ENCODE assay signal across 21 cellular contexts in genomic region chr1:45908613-45909140, GRCh38.
"Had no signal": no experiment of that assay in that cellular context is flagged by ENCODE, and none has a peak within 500 bp of the region (broad histone marks: within the 10 kb centered on the region; RNA-seq: fewer than 3 reads in every experiment).

No MANE protein-coding gene starts in this region.

- H3K27me3 ChIP-seq: brain microvascular endothelial cell, suprapubic skin, transverse colon, uterus had no signal

- H3K4me1 ChIP-seq: uterus had no signal

- H3K4me3 Mint-ChIP-seq: activated CD4-positive, alpha-beta memory T cell treated with anti-CD3 and anti-CD28 coated beads for 36 hours; activated CD8-positive, alpha-beta memory T cell treated with anti-CD3 and anti-CD28 coated beads, Interleukin-2, amount 10 ng/mL, durations not matched to agents 7 days and 5 days; activated naive CD8-positive, alpha-beta T cell treated with anti-CD3 and anti-CD28 coated beads, Interleukin-2, amount 10 ng/mL, durations not matched to agents 7 days and 5 days; activated T-helper 17 cell treated with anti-CD3 and anti-CD28 coated beads, Interleukin-2, amount 50 U/mL, for 72 hours; naive thymus-derived CD8-positive, alpha-beta T cell; stimulated activated naive CD8-positive, alpha-beta T cell treated with anti-CD3 and anti-CD28 coated beads, Interleukin-15, Interleukin-2, amounts not matched to agents 100 ng/mL and 50 ng/mL, for 24 hours; T-helper 2 cell treated with Interferon-gamma antibody and Interleukin-4, amounts not matched to agents 5 μg/mL and 100 μg/mL, for 36 hours had no signal

- H3K36me3 Mint-ChIP-seq: activated CD4-positive, alpha-beta memory T cell treated with anti-CD3 and anti-CD28 coated beads for 36 hours; activated CD8-positive, alpha-beta memory T cell treated with anti-CD3 and anti-CD28 coated beads, Interleukin-2, amount 10 ng/mL, durations not matched to agents 7 days and 5 days; naive thymus-derived CD8-positive, alpha-beta T cell had no signal

- ATAC-seq: activated CD8-positive, alpha-beta memory T cell treated with anti-CD3 and anti-CD28 coated beads, Interleukin-2, amount 10 ng/mL, durations not matched to agents 7 days and 5 days; activated T-helper 17 cell treated with anti-CD3 and anti-CD28 coated beads, Interleukin-2, amount 50 U/mL, for 72 hours; esophagus mucosa; naive thymus-derived CD8-positive, alpha-beta T cell; psoas muscle; right cardiac atrium had no signal

- H3K36me3 ChIP-seq: brain microvascular endothelial cell, suprapubic skin, transverse colon, uterus had no signal

- H3K9me3 ChIP-seq: psoas muscle, suprapubic skin, transverse colon, uterus had no signal

- H3K27ac Mint-ChIP-seq: activated CD4-positive, alpha-beta memory T cell treated with anti-CD3 and anti-CD28 coated beads for 36 hours; activated CD8-positive, alpha-beta memory T cell treated with anti-CD3 and anti-CD28 coated beads, Interleukin-2, amount 10 ng/mL, durations not matched to agents 7 days and 5 days; activated naive CD8-positive, alpha-beta T cell treated with anti-CD3 and anti-CD28 coated beads, Interleukin-2, amount 10 ng/mL, durations not matched to agents 7 days and 5 days; activated T-helper 17 cell treated with anti-CD3 and anti-CD28 coated beads, Interleukin-2, amount 50 U/mL, for 72 hours; naive thymus-derived CD8-positive, alpha-beta T cell; stimulated activated naive CD8-positive, alpha-beta T cell treated with anti-CD3 and anti-CD28 coated beads, Interleukin-15, Interleukin-2, amounts not matched to agents 100 ng/mL and 50 ng/mL, for 24 hours; T-helper 2 cell treated with Interferon-gamma antibody and Interleukin-4, amounts not matched to agents 5 μg/mL and 100 μg/mL, for 36 hours had no signal

- DNase-seq: activated CD4-positive, alpha-beta memory T cell treated with anti-CD3 and anti-CD28 coated beads for 36 hours; activated CD4-positive, alpha-beta T cell treated with anti-CD3 and anti-CD28 coated beads for 4 hours; activated CD8-positive, alpha-beta memory T cell treated with anti-CD3 and anti-CD28 coated beads, Interleukin-2, amount 10 ng/mL, durations not matched to agents 7 days and 5 days; activated naive CD4-positive, alpha-beta T cell; activated naive CD8-positive, alpha-beta T cell treated with anti-CD3 and anti-CD28 coated beads, Interleukin-2, amount 10 ng/mL, durations not matched to agents 7 days and 5 days; brain microvascular endothelial cell; effector CD4-positive, alpha-beta T cell; mesendoderm; naive thymus-derived CD8-positive, alpha-beta T cell; psoas muscle; right cardiac atrium; stimulated activated CD4-positive, alpha-beta T cell treated with anti-CD3 and anti-CD28 coated beads, Interleukin-15, amount 100 ng/mL, for 24 hours; stimulated activated CD4-positive, alpha-beta T cell treated with anti-CD3 and anti-CD28 coated beads, Interleukin-2, amount 100 ng/mL, for 48 hours; transverse colon; uterus had no signal

- H3K9me3 Mint-ChIP-seq: activated CD4-positive, alpha-beta memory T cell treated with anti-CD3 and anti-CD28 coated beads for 36 hours; activated naive CD8-positive, alpha-beta T cell treated with anti-CD3 and anti-CD28 coated beads, Interleukin-2, amount 10 ng/mL, durations not matched to agents 7 days and 5 days; activated T-helper 17 cell treated with anti-CD3 and anti-CD28 coated beads, Interleukin-2, amount 50 U/mL, for 72 hours; naive thymus-derived CD8-positive, alpha-beta T cell; stimulated activated naive CD8-positive, alpha-beta T cell treated with anti-CD3 and anti-CD28 coated beads, Interleukin-15, Interleukin-2, amounts not matched to agents 100 ng/mL and 50 ng/mL, for 24 hours; T-helper 2 cell treated with Interferon-gamma antibody and Interleukin-4, amounts not matched to agents 5 μg/mL and 100 μg/mL, for 36 hours had no signal

- H3K4me3 ChIP-seq: psoas muscle, skin epidermis, suprapubic skin, transverse colon, uterus had no signal

- H3K27ac ChIP-seq: brain microvascular endothelial cell, skin epidermis, suprapubic skin, transverse colon, uterus had no signal

- H3K27me3 Mint-ChIP-seq: activated CD4-positive, alpha-beta memory T cell treated with anti-CD3 and anti-CD28 coated beads for 36 hours; activated CD8-positive, alpha-beta memory T cell treated with anti-CD3 and anti-CD28 coated beads, Interleukin-2, amount 10 ng/mL, durations not matched to agents 7 days and 5 days; activated naive CD8-positive, alpha-beta T cell treated with anti-CD3 and anti-CD28 coated beads, Interleukin-2, amount 10 ng/mL, durations not matched to agents 7 days and 5 days; activated T-helper 17 cell treated with anti-CD3 and anti-CD28 coated beads, Interleukin-2, amount 50 U/mL, for 72 hours; stimulated activated naive CD8-positive, alpha-beta T cell treated with anti-CD3 and anti-CD28 coated beads, Interleukin-15, Interleukin-2, amounts not matched to agents 100 ng/mL and 50 ng/mL, for 24 hours had no signal
